Comparison of ENCODE assay signal across 14 cellular contexts in genomic region chr20:47456952-47457724, GRCh38. TPM values are rescaled to one million over a fixed set of nuclear protein-coding genes. Genes with fewer than 3 reads are reported as not detected.
DNase-seq lines count a peak whose midpoint lies in the region; ATAC-seq, FAIRE-seq and TF ChIP-seq lines count a peak whose summit lies in the region.
"Had no signal": no experiment of that assay in that cellular context is flagged by ENCODE, and none has a peak within 500 bp of the region (broad histone marks: within the 10 kb centered on the region; RNA-seq: fewer than 3 reads in every experiment).

No MANE protein-coding gene starts in this region.

- H2AFZ ChIP-seq in HepG2 (ENCODE audit: low read length), result no peak overlapping the region

- no peak for FAIRE-seq in HepG2 (lab: Jason Lieb, UNC)

- POLR2A ChIA-PET in HepG2 (lab: Yijun Ruan, JAX), result interaction anchor here (0.7 to 4.9 kb wide), 6 partner anchors 7 to 101 kb away, joined by 3 to 76 read pairs (median 8); partner anchors contain the start of genes NCOA3 and ZMYND8
- POLR2A ChIA-PET in Panc1 (lab: Charles Lee), result interaction anchor here (0.6 kb wide), 1 partner anchor 21 kb away, joined by 3 read pairs; no protein-coding TSS in a partner anchor

- no peak for TF ChIP-seq CTCF in HepG2 (CRISPR knock-in tag; IDR thresholded peaks at IDR 0.05)
- TF ChIP-seq CTCF in right lobe of liver (IDR thresholded peaks at IDR 0.05), result no peak
- TF ChIP-seq CTCF in Panc1 (IDR thresholded peaks at IDR 0.05), result no peak
- TF ChIP-seq CTCF in epithelial cell of esophagus (IDR thresholded peaks at IDR 0.05; ENCODE audit: insufficient read depth, low read depth, low read length, missing control alignments), result no peak

- no peaks in the 10 kb centered on the region for H3K9me3 Mint-ChIP-seq in immature natural killer cell
- H3K9me3 Mint-ChIP-seq: CD4-positive, CD25-positive, alpha-beta regulatory T cell; nephron had no signal

- no peak overlapping the region for H3K9ac ChIP-seq in HepG2 (ENCODE audit: insufficient read depth, low read depth, low read length)

- ATAC-seq in HepG2 (no peak), right lobe of liver (no peak), Panc1 (no peak), GM21447 (IDR thresholded peaks at IDR 0.05; ENCODE audit: unreplicated experiment) (no peak)
- ATAC-seq in stimulated activated naive CD8-positive, alpha-beta T cell treated with anti-CD3 and anti-CD28 coated beads, Interleukin-15, Interleukin-2, amounts not matched to agents 100 U/mL and 50 U/mL, for 24 hours, result peak; percentile 87

- H3K27me3 ChIP-seq in HepG2 (ENCODE audit: control insufficient read depth in 1 of 2, insufficient read depth in 2 of 2, low read length in 2 of 2) (no peaks in the 10 kb centered on the region), right lobe of liver (no peaks in the 10 kb centered on the region), Panc1 (ENCODE audit: control insufficient read depth, insufficient read depth, low read length) (no peaks in the 10 kb centered on the region)
- H3K27me3 ChIP-seq: dorsolateral prefrontal cortex, SJSA1, thyroid gland had no signal

- CTCF ChIA-PET in HepG2 (lab: Yijun Ruan, JAX; ENCODE audit: low intra/inter-chr PET ratio, low total read pairs) (no interaction called here), Panc1 (lab: Charles Lee) (interaction anchor here (0.5 kb wide), 1 partner anchor 15 kb away, joined by 4 read pairs; no protein-coding TSS in a partner anchor)

- BruUV-seq in HepG2 (replicated peaks; lab: Mats Ljungman, UMichigan) (no TSS peak), Panc1 (replicated peaks; lab: Mats Ljungman, UMichigan) (no TSS peak)

- TF ChIP-seq POLR2A in HepG2 (IDR thresholded peaks at IDR 0.05; ENCODE audit: insufficient read depth in 1 of 2, low read depth in 2 of 2, low read length in 2 of 2) (no peak), right lobe of liver (IDR thresholded peaks at IDR 0.05) (no peak)

- H3K79me2 ChIP-seq in HepG2 (ENCODE audit: insufficient read depth, low read length), result no peaks in the 10 kb centered on the region

- no peak overlapping the region for H3K4me3 ChIP-seq in HepG2 (replicated peaks in 1 of 3; ENCODE audit: insufficient read depth in 1 of 3, low read depth in 2 of 3, low read length in 3 of 3)
- no peak overlapping the region for H3K4me3 ChIP-seq in right lobe of liver
- no peak overlapping the region for H3K4me3 ChIP-seq in Panc1 (ENCODE audit: low read depth in 2 of 2, low read length in 2 of 2)
- H3K4me3 ChIP-seq in epithelial cell of esophagus (ENCODE audit: low read length), result no peak overlapping the region
- H3K4me3 ChIP-seq: dorsolateral prefrontal cortex, SJSA1, thyroid gland had no signal

- intact Hi-C loops in HepG2 (cut with micrococcal nuclease; ENCODE audit: unreplicated experiment) (loop anchor here (5.0 to 10.0 kb wide), 2 partner anchors 40 to 62 kb away; no protein-coding TSS in a partner anchor), right lobe of liver (cut with DNase I) (no loop called here), Panc1 (cut with micrococcal nuclease; ENCODE audit: unreplicated experiment) (no loop called here)

- TF ChIP-seq EP300 in HepG2 (IDR thresholded peaks at IDR 0.05; ENCODE audit: low read depth in 2 of 2, low read length in 2 of 2) (no peak), HepG2 (CRISPR knock-in tag; IDR thresholded peaks at IDR 0.05; ENCODE audit: borderline replicate concordance) (no peak)

- H3K4me1 ChIP-seq in HepG2 (ENCODE audit: insufficient read depth, low read length), result peaks cover 92% of the 10 kb centered on the region
- H3K4me1 ChIP-seq in right lobe of liver, result peaks cover 0 to 11% (median 0%) of the 10 kb centered on the region in 4 donors
- H3K4me1 ChIP-seq in Panc1 (ENCODE audit: control insufficient read depth, insufficient read depth, low read length), result peaks cover 17% of the 10 kb centered on the region; the same call in 1 of the 2 replicates
- H3K4me1 ChIP-seq: thyroid gland had no signal

- H3K9me3 ChIP-seq in HepG2 (ENCODE audit: low read length) (no peaks in the 10 kb centered on the region), right lobe of liver (no peaks in the 10 kb centered on the region), Panc1 (ENCODE audit: control insufficient read depth, insufficient read depth, low read depth, low read length) (no peaks in the 10 kb centered on the region)
- H3K9me3 ChIP-seq: thyroid gland had no signal

- H3K27ac Mint-ChIP-seq in immature natural killer cell, result no peak overlapping the region
- H3K27ac Mint-ChIP-seq: CD4-positive, CD25-positive, alpha-beta regulatory T cell; nephron had no signal

- DNase-seq in HepG2 (ENCODE audit: low spot score) (no peak), right lobe of liver (no peak), Panc1 (ENCODE audit: low read depth, low spot score) (no peak), epithelial cell of esophagus (ENCODE audit: low read depth) (peak; percentile 77), mesenteric fat pad (ENCODE audit: low spot score) (no peak), immature natural killer cell (no peak)
- DNase-seq in stimulated activated naive CD8-positive, alpha-beta T cell treated with anti-CD3 and anti-CD28 coated beads, Interleukin-15, Interleukin-2, amounts not matched to agents 100 U/mL and 50 U/mL, for 24 hours, result no peak
- DNase-seq: dorsolateral prefrontal cortex, NCI-H2029, thyroid gland had no signal

- H3K36me3 ChIP-seq in HepG2 (replicated peaks in 1 of 2; ENCODE audit: control insufficient read depth in 1 of 2, insufficient read depth in 2 of 2, low read length in 2 of 2), result no peaks in the 10 kb centered on the region
- no peaks in the 10 kb centered on the region for H3K36me3 ChIP-seq in right lobe of liver
- no peaks in the 10 kb centered on the region for H3K36me3 ChIP-seq in Panc1 (ENCODE audit: control insufficient read depth, insufficient read depth, low read length)
- H3K36me3 ChIP-seq: SJSA1, thyroid gland had no signal

- in situ Hi-C loops in HepG2 (cut with HindIII; ENCODE audit: extremely low pct_ligation_motif_present, low pct_unique_long_range_greater_than_20kb), result no loop called here
- in situ Hi-C loops in Panc1 (cut with HindIII; ENCODE audit: low pct_unique_long_range_greater_than_20kb, low sequenced_read_pairs), result no loop called here

- no peak overlapping the region for H3K4me2 ChIP-seq in HepG2 (ENCODE audit: low read depth, low read length)

- H3K27ac ChIP-seq in HepG2 (ENCODE audit: extremely low read length, insufficient read depth, low read length), result no peak overlapping the region
- no peak overlapping the region for H3K27ac ChIP-seq in right lobe of liver
- 0 out of 2 replicates have a peak overlapping the region, but pooled peaks have one; percentile 8 for H3K27ac ChIP-seq in Panc1 (ENCODE audit: low read length)
- H3K27ac ChIP-seq: dorsolateral prefrontal cortex, SJSA1, thyroid gland had no signal

- no peaks in the 10 kb centered on the region for H4K20me1 ChIP-seq in HepG2 (ENCODE audit: insufficient read depth, low read length)

- no peak overlapping the region for H3K4me3 Mint-ChIP-seq in immature natural killer cell
- H3K4me3 Mint-ChIP-seq: CD4-positive, CD25-positive, alpha-beta regulatory T cell; nephron had no signal

- H3K27me3 Mint-ChIP-seq in immature natural killer cell (ENCODE audit: low read depth in 3 of 3), result peaks cover 0 to 3% (median 2%) of the 10 kb centered on the region in 3 donors
- H3K27me3 Mint-ChIP-seq: CD4-positive, CD25-positive, alpha-beta regulatory T cell had no signal

- 92% methylated on average over 13 of the region's 13 CpGs for WGBS in HepG2 (ENCODE audit: low lambda C conversion rate)
- WGBS in right lobe of liver (ENCODE audit: insufficient coverage, low coverage, low lambda C conversion rate, missing lambda C conversion rate), result 77% methylated on average over 13 of the region's 13 CpGs

- no peaks in the 10 kb centered on the region for H3K36me3 Mint-ChIP-seq in immature natural killer cell

- no peak for TF ChIP-seq RAD21 in HepG2 (CRISPR knock-in tag; IDR thresholded peaks at IDR 0.05)

- peaks cover 6 to 12% of the 10 kb centered on the region in 2 donors for H3K4me1 Mint-ChIP-seq in immature natural killer cell
- H3K4me1 Mint-ChIP-seq: nephron had no signal

TF ChIP-seq in HepG2, 621 proteins besides CTCF, POLR2A, EP300 and RAD21 (continues in another document):
- TF ChIP-seq BCL6 (CRISPR knock-in tag; IDR thresholded peaks at IDR 0.05), result 0 out of 2 replicates have a peak, but pooled peaks have one; percentile 20
- peak; percentile 37 for TF ChIP-seq TEAD3 (CRISPR knock-in tag; optimal IDR thresholded peaks at IDR 0.05; ENCODE audit: borderline replicate concordance)
- 0 out of 2 replicates have a peak, but pooled peaks have one; percentile 14 for TF ChIP-seq ZNF747 (CRISPR knock-in tag; IDR thresholded peaks at IDR 0.05; ENCODE audit: borderline replicate concordance)

RNA-seq across cellular contexts. Expression of gene NCOA3, which starts 44.5 kb away (rescaled TPM):
- total RNA-seq in HepG2 (2016; rRNA removed; fragmentation: Illumina TruSeq; extraction: Trizol) (56.8 and 76.2 TPM in 2 replicates), right lobe of liver (10 to 100 TPM; 11.2 to 15.1 (median 13.8) TPM), Panc1 (2021; ENCODE audit: unreplicated experiment) (47.7 TPM), mesenteric fat pad (37.0 TPM)
- total RNA-seq in HepG2 (2016; cell fraction: cytosol; rRNA removed; fragmentation: Illumina TruSeq; extraction: Trizol; ENCODE audit: low read depth), result 30.2 and 36.5 TPM in 2 replicates
- 56.0 and 74.0 TPM in 2 replicates for total RNA-seq in HepG2 (2016; cell fraction: insoluble cytoplasmic fraction; rRNA removed; fragmentation: Illumina TruSeq; extraction: Trizol)
- 34.2 and 36.7 TPM in 2 replicates for total RNA-seq in HepG2 (2016; cell fraction: membrane; rRNA removed; fragmentation: Illumina TruSeq; extraction: Trizol)
- total RNA-seq in HepG2 (2016; cell fraction: nucleus; rRNA removed; fragmentation: Illumina TruSeq; extraction: Trizol), result 59.3 and 64.3 TPM in 2 replicates
- polyA plus RNA-seq in HepG2 (2011; rRNA removed) (25.0 and 35.0 TPM in 2 replicates), immature natural killer cell (10 to 100 TPM in 1 of 3 donors, 1 to 10 TPM in 2; 2.9 to 19.1 (median 5.7) TPM)
- 17.2 and 18.9 TPM in 2 replicates for polyA plus RNA-seq in HepG2 (2011; cell fraction: cytosol; rRNA removed)
- polyA plus RNA-seq in HepG2 (2011; cell fraction: nucleus; rRNA removed), result 36.9 and 40.6 TPM in 2 replicates
- polyA plus RNA-seq in HepG2 (2012), result 22.6 and 26.9 TPM in 2 replicates
- polyA plus RNA-seq in HepG2 (2016; cell fraction: cytosol; fragmentation: Illumina TruSeq; extraction: Trizol; ENCODE audit: low read depth), result 2.0 and 2.4 TPM in 2 replicates
- polyA plus RNA-seq in HepG2 (2016; cell fraction: insoluble cytoplasmic fraction; fragmentation: Illumina TruSeq; extraction: Trizol; ENCODE audit: low read depth), result 40.1 and 40.4 TPM in 2 replicates
- 5.5 and 5.7 TPM in 2 replicates for polyA plus RNA-seq in HepG2 (2016; cell fraction: membrane; fragmentation: Illumina TruSeq; extraction: Trizol; ENCODE audit: low read depth)
- 53.5 and 57.7 TPM in 2 replicates for polyA plus RNA-seq in HepG2 (2016; cell fraction: nucleus; fragmentation: Illumina TruSeq; extraction: Trizol; ENCODE audit: insufficient read depth, low read depth)
- polyA minus RNA-seq in HepG2 (2011; rRNA and poly(A)+ RNA removed; ENCODE audit: low replicate concordance), result 49.8 and 56.6 TPM in 2 replicates
- 41.6 and 42.5 TPM in 2 replicates for polyA minus RNA-seq in HepG2 (2011; cell fraction: cytosol; rRNA and poly(A)+ RNA removed)
- polyA minus RNA-seq in HepG2 (2011; cell fraction: nucleus; rRNA and poly(A)+ RNA removed), result 75.8 and 76.3 TPM in 2 replicates
- polyA plus RNA-seq in Panc1 (2012; ENCODE audit: insufficient read length), result 16.3 TPM
